In the genomic region with DNA sequence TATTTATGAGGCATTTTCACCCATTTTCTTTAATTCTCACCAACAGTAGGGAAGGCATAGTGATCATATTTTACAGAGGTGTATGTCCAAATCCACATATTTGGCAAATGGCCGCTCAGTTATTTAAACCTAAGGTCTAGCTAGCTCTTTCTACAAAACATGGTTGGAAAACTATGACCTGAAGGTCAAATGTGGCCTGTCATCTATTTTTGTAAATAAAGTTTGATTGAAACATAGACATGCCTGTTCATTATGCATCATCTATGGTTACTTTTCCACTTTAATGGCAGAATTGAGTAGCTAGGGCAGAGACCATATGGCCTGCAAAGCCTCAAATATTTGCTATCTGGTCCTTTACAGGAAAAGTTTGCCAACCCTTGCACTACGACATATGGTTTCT, we compare ENCODE assay signal across 11 cellular contexts. TPM values are rescaled to one million over a fixed set of nuclear protein-coding genes. Genes with fewer than 3 reads are reported as not detected.
"Had no signal": no experiment of that assay in that cellular context is flagged by ENCODE, and none has a peak within 500 bp of the region (broad histone marks: within the 10 kb centered on the region; RNA-seq: fewer than 3 reads in every experiment).

No MANE protein-coding gene starts in this region.

- H2AFZ ChIP-seq: GM23248, GM23338 had no signal

- H3K9ac ChIP-seq: GM23248 had no signal

- H3K4me2 ChIP-seq: GM23338 had no signal

- ATAC-seq: GM23338, HCT116 had no signal

- FAIRE-seq: H1, H54 had no signal

- H3K9me3 ChIP-seq: HAP-1 had no signal

- DNase-seq: GM23248, GOT3, H7, H9, HCEC 1CT, HFFc6 had no signal

- H3K4me1 ChIP-seq: HAP-1 had no signal

- H3K4me3 ChIP-seq: GM23248, GM23338, HAP-1 had no signal

- H3K36me3 ChIP-seq: HAP-1 had no signal

- H3K27ac ChIP-seq: GM23248 had no signal

RNA-seq across cellular contexts. Expression of a gene that starts 44.2 kb away (rescaled TPM):
- total RNA-seq: GM23248, GM23338, H1, H7, H9, HFFc6 had no signal
- polyA plus RNA-seq: GM23248, GM23338, H1 had no signal
